ENCODE assay signal across 16 cellular contexts in genomic region chr2:136015688-136016087, GRCh38.
"Had no signal": no experiment of that assay in that cellular context is flagged by ENCODE, and none has a peak within 500 bp of the region (broad histone marks: within the 10 kb centered on the region; RNA-seq: fewer than 3 reads in every experiment).

No MANE protein-coding gene starts in this region.

- H3K27me3 ChIP-seq: esophagus muscularis mucosa, tibial nerve, vagina had no signal

- H3K27me3 Mint-ChIP-seq: activated CD8-positive, alpha-beta memory T cell treated with anti-CD3 and anti-CD28 coated beads, Interleukin-2, amount 10 ng/mL, durations not matched to agents 7 days and 5 days; activated T-cell treated with anti-CD3 and anti-CD28 coated beads, Interleukin-2, amount 50 U/mL, for 24 hours had no signal

- H3K9me3 Mint-ChIP-seq: activated T-cell treated with anti-CD3 and anti-CD28 coated beads, Interleukin-2, amount 50 U/mL, for 24 hours; nephron progenitor cell had no signal

- ATAC-seq: activated CD4-positive, CD25-positive, alpha-beta regulatory T cell treated with anti-CD3 and anti-CD28 coated beads, Interleukin-2, amount 50 U/mL, for 24 hours; activated CD8-positive, alpha-beta memory T cell treated with anti-CD3 and anti-CD28 coated beads, Interleukin-2, amount 10 ng/mL, durations not matched to agents 7 days and 5 days; left colon had no signal

- H3K4me1 ChIP-seq: vagina had no signal

- H3K27ac ChIP-seq: tibial nerve, vagina had no signal

- H3K27ac Mint-ChIP-seq: activated CD8-positive, alpha-beta memory T cell treated with anti-CD3 and anti-CD28 coated beads, Interleukin-2, amount 10 ng/mL, durations not matched to agents 7 days and 5 days; activated naive CD8-positive, alpha-beta T cell treated with anti-CD3 and anti-CD28 coated beads, Interleukin-2, amount 10 ng/mL, durations not matched to agents 7 days and 5 days; activated T-cell treated with anti-CD3 and anti-CD28 coated beads, Interleukin-2, amount 50 U/mL, for 24 hours had no signal

- H3K36me3 ChIP-seq: esophagus muscularis mucosa, tibial nerve, vagina had no signal

- H3K9me3 ChIP-seq: esophagus muscularis mucosa, tibial nerve, vagina had no signal

- H3K4me3 Mint-ChIP-seq: activated CD8-positive, alpha-beta memory T cell treated with anti-CD3 and anti-CD28 coated beads, Interleukin-2, amount 10 ng/mL, durations not matched to agents 7 days and 5 days; activated naive CD8-positive, alpha-beta T cell treated with anti-CD3 and anti-CD28 coated beads, Interleukin-2, amount 10 ng/mL, durations not matched to agents 7 days and 5 days; activated T-cell treated with anti-CD3 and anti-CD28 coated beads, Interleukin-2, amount 50 U/mL, for 24 hours had no signal

- H3K4me3 ChIP-seq: esophagus muscularis mucosa, lung, tibial nerve, vagina had no signal

- FAIRE-seq: bronchial epithelial cell had no signal

- DNase-seq: activated CD4-positive, alpha-beta T cell treated with anti-CD3 and anti-CD28 coated beads, Interleukin-2, amount 50 U/mL, for 48 hours; activated CD8-positive, alpha-beta memory T cell treated with anti-CD3 and anti-CD28 coated beads, Interleukin-2, amount 10 ng/mL, durations not matched to agents 7 days and 5 days; activated gamma-delta T cell treated with Interleukin-2 at 50 U/mL for 16 hours; activated naive CD8-positive, alpha-beta T cell treated with anti-CD3 and anti-CD28 coated beads, Interleukin-2, amount 10 ng/mL, durations not matched to agents 7 days and 5 days; activated T-cell treated with anti-CD3 and anti-CD28 coated beads, Interleukin-2, amount 50 U/mL, for 24 hours; aorta; glutamatergic neuron; left colon; nephron progenitor cell; stimulated activated CD4-positive, alpha-beta T cell treated with anti-CD3 and anti-CD28 coated beads, Interleukin-4, amount 100 ng/mL, for 24 hours had no signal
